8 cellular contexts compared by ENCODE assay signal in the genomic region with DNA sequence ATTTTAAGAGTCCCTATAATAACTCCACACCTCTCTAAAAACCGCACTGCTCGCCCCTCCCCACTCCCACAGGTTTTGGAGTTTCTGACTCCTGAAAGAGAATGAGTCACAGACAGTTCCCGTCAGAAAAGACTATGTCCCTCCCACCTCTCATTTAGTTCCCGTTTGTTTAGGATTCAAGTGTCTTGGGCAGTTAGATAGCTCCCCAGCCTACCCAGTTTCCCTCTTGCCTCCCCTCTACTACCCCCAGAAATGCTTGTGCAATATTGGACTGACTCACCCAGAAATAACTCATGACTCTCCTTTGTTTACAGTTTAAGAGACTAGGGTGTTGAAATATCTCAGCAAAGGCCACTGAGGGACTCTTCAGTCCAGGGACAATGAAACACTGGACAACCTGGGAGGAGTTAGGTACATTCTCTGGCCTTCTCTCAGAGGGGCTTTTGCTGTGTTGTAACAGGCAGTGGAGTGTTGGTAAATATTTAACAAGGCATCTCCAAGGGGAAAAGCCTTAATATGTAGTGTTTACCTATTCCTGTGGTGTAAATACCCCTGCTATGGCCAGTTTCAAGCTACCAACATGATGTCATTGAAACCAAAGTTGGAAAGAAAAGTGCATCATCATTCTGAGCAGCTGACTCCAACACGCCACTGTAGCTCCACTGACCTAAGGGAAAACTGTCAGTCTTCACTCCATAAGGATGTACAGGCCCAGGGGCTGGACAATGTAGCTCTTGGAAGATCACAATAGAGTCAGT.
A peak's percentile ranks its signal among the peaks of the same experiment; 100 is the strongest.
DNase-seq lines count a peak whose midpoint lies in the region; ATAC-seq and TF ChIP-seq lines count a peak whose summit lies in the region.

No MANE protein-coding gene starts in this region.

- TF ChIP-seq EP300 in sigmoid colon (IDR thresholded peaks at IDR 0.05) = peak; percentile 82 to 96 (median 91)

- no peaks in the 10 kb centered on the region for H3K36me3 ChIP-seq in RWPE2 (ENCODE audit: low read depth)
- no peaks in the 10 kb centered on the region for H3K36me3 ChIP-seq in heart right ventricle
- H3K36me3 ChIP-seq in sigmoid colon = no peaks in the 10 kb centered on the region

- peak overlapping the region; percentile 63 to 87 for H3K27ac Mint-ChIP-seq in activated naive CD4-positive, alpha-beta T cell treated with anti-CD3 and anti-CD28 coated beads, Interleukin-2, amount 50 U/mL, for 72 hours

- peaks cover 0 to 7% of the 10 kb centered on the region in 2 donors for H3K9me3 Mint-ChIP-seq in activated naive CD4-positive, alpha-beta T cell treated with anti-CD3 and anti-CD28 coated beads, Interleukin-2, amount 50 U/mL, for 72 hours

- H3K4me1 ChIP-seq in RWPE2 (ENCODE audit: insufficient read depth, poor library complexity, severe bottlenecking) (peaks cover 34% of the 10 kb centered on the region), heart right ventricle (peaks cover 3 to 67% (median 14%) of the 10 kb centered on the region in 9 donors), sigmoid colon (peaks cover 0 to 46% (median 41%) of the 10 kb centered on the region in 4 donors)

- peak; percentile 99 for DNase-seq in RWPE2 (ENCODE audit: low spot score)
- peak; percentile 77 to 88 for DNase-seq in activated naive CD4-positive, alpha-beta T cell treated with anti-CD3 and anti-CD28 coated beads, Interleukin-2, amount 50 U/mL, for 72 hours (ENCODE audit: low spot score in 2 of 2)
- peak; percentile 40 for DNase-seq in heart right ventricle
- DNase-seq in sigmoid colon = peak; percentile 92
- DNase-seq in 8988T = no peak

- no peak overlapping the region for H3K4me3 ChIP-seq in RWPE2 (ENCODE audit: severe bottlenecking)
- H3K4me3 ChIP-seq in heart right ventricle = no peak overlapping the region
- H3K4me3 ChIP-seq in sigmoid colon = no peak overlapping the region

- intact Hi-C loops in heart right ventricle (cut with DNase I) = loop anchor here in 3 of 10 donors (5.0 to 10.0 kb wide), 3 partner anchors 118 to 211 kb away; no protein-coding TSS in a partner anchor
- intact Hi-C loops in sigmoid colon (cut with DNase I) = no loop called here

- H3K9me3 ChIP-seq in RWPE2 (ENCODE audit: severe bottlenecking) = no peaks in the 10 kb centered on the region
- H3K9me3 ChIP-seq in heart right ventricle = peaks cover 0 to 5% (median 0%) of the 10 kb centered on the region in 11 donors
- H3K9me3 ChIP-seq in sigmoid colon = no peaks in the 10 kb centered on the region

- no peak for TF ChIP-seq POLR2A in sigmoid colon (IDR thresholded peaks at IDR 0.05)

- no peak for TF ChIP-seq CTCF in RWPE2 (IDR thresholded peaks at IDR 0.05; ENCODE audit: poor library complexity, severe bottlenecking)
- no peak for TF ChIP-seq CTCF in heart right ventricle (IDR thresholded peaks at IDR 0.05)
- TF ChIP-seq CTCF in sigmoid colon (IDR thresholded peaks at IDR 0.05) = no peak

- H3K27me3 ChIP-seq in RWPE2 (ENCODE audit: insufficient read depth, poor library complexity, severe bottlenecking) (no peaks in the 10 kb centered on the region), heart right ventricle (no peaks in the 10 kb centered on the region), sigmoid colon (no peaks in the 10 kb centered on the region)

- ATAC-seq in GM18858 (IDR thresholded peaks at IDR 0.05; ENCODE audit: unreplicated experiment) (peak; percentile 31), HG03196 (IDR thresholded peaks at IDR 0.05; ENCODE audit: unreplicated experiment) (peak; percentile 42), RWPE2 (ENCODE audit: low read depth) (peak; percentile 91), heart right ventricle (peak; percentile 42 to 91 (median 66)), HG03571 (IDR thresholded peaks at IDR 0.05; ENCODE audit: unreplicated experiment) (no peak)
- peak; percentile 88 to 91 for ATAC-seq in activated naive CD4-positive, alpha-beta T cell treated with anti-CD3 and anti-CD28 coated beads, Interleukin-2, amount 50 U/mL, for 72 hours

- 61% methylated on average over 5 of the region's 5 CpGs for WGBS in heart right ventricle, 2 donors
- WGBS in sigmoid colon, 2 donors = 25 to 48% methylated on average over 5 of the region's 5 CpGs

- H3K36me3 Mint-ChIP-seq in activated naive CD4-positive, alpha-beta T cell treated with anti-CD3 and anti-CD28 coated beads, Interleukin-2, amount 50 U/mL, for 72 hours = peaks cover 7 to 30% of the 10 kb centered on the region in 2 donors

- peak overlapping the region; percentile 83 for H3K27ac ChIP-seq in RWPE2 (ENCODE audit: poor library complexity, severe bottlenecking)
- H3K27ac ChIP-seq in heart right ventricle = peak overlapping the region; percentile 3 to 96 (median 66)
- H3K27ac ChIP-seq in sigmoid colon = peak overlapping the region; percentile 69 to 98 (median 88)
